Comparison of ENCODE assay signal across 8 cellular contexts in genomic region chr22:21567456-21568206, GRCh38. TPM values are rescaled to one million over a fixed set of nuclear protein-coding genes. Genes with fewer than 3 reads are reported as not detected.
DNase-seq lines count a peak whose midpoint lies in the region; ATAC-seq and TF ChIP-seq lines count a peak whose summit lies in the region.

TSS of gene UBE2L3 (plus strand) at chr22:21567714. CDS start at chr22:21567745, 31 bp downstream.

- H3K4me1 Mint-ChIP-seq in CD4-positive, alpha-beta T cell (ENCODE audit: low read depth): peaks cover 43% of the 10 kb centered on the region
- peaks cover 28% of the 10 kb centered on the region for H3K4me1 Mint-ChIP-seq in progenitor cell of endocrine pancreas (ENCODE audit: low read depth)
- peaks cover 29% of the 10 kb centered on the region for H3K4me1 Mint-ChIP-seq in type B pancreatic cell (ENCODE audit: unreplicated experiment)

- H3K9me3 ChIP-seq in CD4-positive, alpha-beta T cell (ENCODE audit: control insufficient read depth, low read length): no peaks in the 10 kb centered on the region
- no peaks in the 10 kb centered on the region for H3K9me3 ChIP-seq in left ventricle myocardium inferior (replicated peaks)

- H3K9me3 Mint-ChIP-seq in CD4-positive, alpha-beta T cell: no peaks in the 10 kb centered on the region
- no peaks in the 10 kb centered on the region for H3K9me3 Mint-ChIP-seq in progenitor cell of endocrine pancreas (ENCODE audit: low read depth)
- no peaks in the 10 kb centered on the region for H3K9me3 Mint-ChIP-seq in type B pancreatic cell

- H3K4me1 ChIP-seq in left ventricle myocardium inferior: peaks cover 51% of the 10 kb centered on the region

- TF ChIP-seq CTCF in CD4-positive, alpha-beta T cell (IDR thresholded peaks at IDR 0.05): no peak
- no peak for TF ChIP-seq CTCF in left ventricle myocardium inferior (IDR thresholded peaks at IDR 0.05; ENCODE audit: borderline replicate concordance)
- no peak for TF ChIP-seq CTCF in progenitor cell of endocrine pancreas (IDR thresholded peaks at IDR 0.05; ENCODE audit: unreplicated experiment)
- no peak for TF ChIP-seq CTCF in type B pancreatic cell (conservative IDR thresholded peaks at IDR 0.05)

- H3K36me3 Mint-ChIP-seq in CD4-positive, alpha-beta T cell (ENCODE audit: low read depth): peaks cover 18% of the 10 kb centered on the region
- H3K36me3 Mint-ChIP-seq in progenitor cell of endocrine pancreas (ENCODE audit: insufficient read depth): peaks cover 5% of the 10 kb centered on the region
- H3K36me3 Mint-ChIP-seq in type B pancreatic cell: no peaks in the 10 kb centered on the region

- intact Hi-C loops in CD4-positive, alpha-beta T cell (cut with DNase I, micrococcal nuclease): loop anchor here in 1 of 2 experiments (2.0 to 5.0 kb wide), 2 partner anchors 63 to 75 kb away; partner anchors contain the start of genes SDF2L1 and YDJC
- intact Hi-C loops in T-helper 2 cell treated with Interferon-gamma antibody and Interleukin-4, amounts not matched to agents 100 ng/mL and 5 ng/mL, for 36 hours (cut with micrococcal nuclease): loop anchor here (2.0 kb wide), 2 partner anchors 61 to 75 kb away; partner anchors contain the start of gene SDF2L1
- intact Hi-C loops in left ventricle myocardium inferior (cut with micrococcal nuclease): no loop called here

- peak within 1 kb of the TSS; percentile 92 for H3K4me3 ChIP-seq in left ventricle myocardium inferior

- H3K27ac Mint-ChIP-seq in CD4-positive, alpha-beta T cell: peak within 1 kb of the TSS; percentile 93
- peak within 1 kb of the TSS; percentile 98 for H3K27ac Mint-ChIP-seq in progenitor cell of endocrine pancreas
- H3K27ac Mint-ChIP-seq in type B pancreatic cell: peak within 1 kb of the TSS; percentile 85

- POLR2A ChIA-PET in CD4-positive, alpha-beta T cell (lab: Charles Lee): interaction anchor here (0.8 to 2.2 kb wide), 4 partner anchors 45 to 74 kb away, joined by 3 to 15 read pairs (median 6); partner anchors contain the start of genes SDF2L1 and YDJC

- H3K27me3 ChIP-seq in CD4-positive, alpha-beta T cell (ENCODE audit: control insufficient read depth, insufficient read depth, low read length): no peaks in the 10 kb centered on the region
- H3K27me3 ChIP-seq in left ventricle myocardium inferior (ENCODE audit: low read depth): no peaks in the 10 kb centered on the region

- ATAC-seq in CD4-positive, alpha-beta T cell (ENCODE audit: poor library complexity): peak; percentile 85
- peak; percentile 59 for ATAC-seq in GM21526 (IDR thresholded peaks at IDR 0.05; ENCODE audit: low FRiP score, unreplicated experiment)

- H3K36me3 ChIP-seq in left ventricle myocardium inferior: no peaks in the 10 kb centered on the region

- no peaks in the 10 kb centered on the region for H3K27me3 Mint-ChIP-seq in CD4-positive, alpha-beta T cell
- no peaks in the 10 kb centered on the region for H3K27me3 Mint-ChIP-seq in progenitor cell of endocrine pancreas
- no peaks in the 10 kb centered on the region for H3K27me3 Mint-ChIP-seq in type B pancreatic cell

- peak within 1 kb of the TSS; percentile 90 for H3K4me3 Mint-ChIP-seq in CD4-positive, alpha-beta T cell
- H3K4me3 Mint-ChIP-seq in progenitor cell of endocrine pancreas (ENCODE audit: low read depth) (peak within 1 kb of the TSS; percentile 92), type B pancreatic cell (peak within 1 kb of the TSS; percentile 95)

- DNase-seq in CD4-positive, alpha-beta T cell: peak; percentile 71 to 84 (median 77)
- DNase-seq in NCI-H1048 (lab: John Stamatoyannopoulos, UW) (peak; percentile 74), amygdala (lab: John Stamatoyannopoulos, UW) (peak in 52 of 56 donors; percentile 22 to 87 (median 67)), left ventricle myocardium inferior (peak; percentile 87), progenitor cell of endocrine pancreas (ENCODE audit: low spot score, unreplicated experiment) (peak; percentile 74), type B pancreatic cell (ENCODE audit: extremely low spot score, unreplicated experiment) (peak; percentile 87)

- peak within 1 kb of the TSS; percentile 59 for H3K27ac ChIP-seq in CD4-positive, alpha-beta T cell (ENCODE audit: low read depth, low read length)
- H3K27ac ChIP-seq in left ventricle myocardium inferior (replicated peaks): peak within 1 kb of the TSS; percentile 90

- CTCF ChIA-PET in CD4-positive, alpha-beta T cell (lab: Charles Lee): interaction anchor here (1.4 kb wide), 1 partner anchor 62 kb away, joined by 5 read pairs; the partner anchor contains the start of gene YDJC

RNA-seq across cellular contexts. Expression of gene UBE2L3, which starts in this region (rescaled TPM):
- 10 to 100 TPM; 18.7 TPM for total RNA-seq in CD4-positive, alpha-beta T cell
- total RNA-seq in T-helper 2 cell treated with Interferon-gamma antibody and Interleukin-4, amounts not matched to agents 100 ng/mL and 5 ng/mL, for 36 hours: 59.8 and 62.7 TPM in 2 replicates
- total RNA-seq in left ventricle myocardium inferior (54.5 TPM), progenitor cell of endocrine pancreas (64.6 and 67.4 TPM in 2 replicates), type B pancreatic cell (ENCODE audit: low replicate concordance) (60.8 and 63.1 TPM in 2 replicates)

Comparison
In these comparisons a context has a peak if more than half of its experiments do, and no peak if none do; other contexts are left out.
1. Peak in every context shown above with its lines: DNase-seq, ATAC-seq, H3K4me3 ChIP-seq and H3K27ac ChIP-seq.